In genomic region chr19:3969435-3970312, GRCh38 we compare ENCODE assay signal across 8 cellular contexts. TPM values are rescaled to one million over a fixed set of nuclear protein-coding genes. Genes with fewer than 3 reads are reported as not detected.
DNase-seq lines count a peak whose midpoint lies in the region; ATAC-seq and TF ChIP-seq lines count a peak whose summit lies in the region.

No MANE protein-coding gene starts in this region.

- TF ChIP-seq CTCF in AG04449 (IDR thresholded peaks at IDR 0.05; ENCODE audit: insufficient read depth, low read length, missing control alignments): peak; percentile 27
- TF ChIP-seq CTCF in hepatocyte (IDR thresholded peaks at IDR 0.05; ENCODE audit: poor library complexity): peak; percentile 32

- POLR2A ChIA-PET in AG04449 (lab: Yijun Ruan, JAX): interaction anchor here (0.5 to 6.1 kb wide), 11 partner anchors 10 to 241 kb away, joined by 3 to 266 read pairs (median 5); partner anchors contain the start of genes APBA3, EEF2 and MRPL54

- no peaks in the 10 kb centered on the region for H3K9me3 Mint-ChIP-seq in activated naive CD8-positive, alpha-beta T cell treated with anti-CD3 and anti-CD28 coated beads for 36 hours

- H3K4me3 ChIP-seq in AG04449 (ENCODE audit: low read depth, low read length): peak overlapping the region; percentile 97
- peak overlapping the region; percentile 83 for H3K4me3 ChIP-seq in hepatocyte
- H3K4me3 ChIP-seq in skin epidermis: peak overlapping the region; percentile 80 to 99 (median 94)

- H3K27me3 Mint-ChIP-seq in activated naive CD8-positive, alpha-beta T cell treated with anti-CD3 and anti-CD28 coated beads for 36 hours: no peaks in the 10 kb centered on the region

- H2AFZ ChIP-seq in hepatocyte: no peak overlapping the region

- peaks cover 17% of the 10 kb centered on the region for H3K4me1 Mint-ChIP-seq in activated naive CD8-positive, alpha-beta T cell treated with anti-CD3 and anti-CD28 coated beads for 36 hours

- peak overlapping the region; percentile 91 for H3K4me3 Mint-ChIP-seq in activated naive CD8-positive, alpha-beta T cell treated with anti-CD3 and anti-CD28 coated beads for 36 hours

- 5% methylated on average over 23 of the region's 23 CpGs for WGBS in hepatocyte (ENCODE audit: low lambda C conversion rate, missing lambda C conversion rate)

- peaks cover 16% of the 10 kb centered on the region for H3K4me1 ChIP-seq in hepatocyte (ENCODE audit: insufficient read depth)

- no peaks in the 10 kb centered on the region for H3K27me3 ChIP-seq in hepatocyte

- DNase-seq in AG04449 (ENCODE audit: low read depth, low spot score) (peak; percentile 52), HK-2 (ENCODE audit: unreplicated experiment) (peak; percentile 92), hepatocyte (ENCODE audit: low spot score) (peak; percentile 85), iPS-NIHi7 (ENCODE audit: extremely low spot score) (no peak), HUDEP-2 (lab: John Stamatoyannopoulos, UW; ENCODE audit: unreplicated experiment in 76 of 76) (no peak)
- DNase-seq in activated naive CD8-positive, alpha-beta T cell treated with anti-CD3 and anti-CD28 coated beads for 36 hours: no peak

- CTCF ChIA-PET in AG04449 (lab: Yijun Ruan, JAX): interaction anchor here (1.1 to 5.5 kb wide), 5 partner anchors 11 to 282 kb away, joined by 3 to 37 read pairs (median 10); partner anchors contain the start of gene EEF2

- H3K36me3 ChIP-seq in hepatocyte (replicated peaks; ENCODE audit: insufficient read depth, low read depth): no peaks in the 10 kb centered on the region

- no peak for ATAC-seq in HG03097 (IDR thresholded peaks at IDR 0.05; ENCODE audit: low FRiP score, unreplicated experiment)

- H3K36me3 Mint-ChIP-seq in activated naive CD8-positive, alpha-beta T cell treated with anti-CD3 and anti-CD28 coated beads for 36 hours: peaks cover 14% of the 10 kb centered on the region

- H4K20me1 ChIP-seq in hepatocyte (ENCODE audit: insufficient read depth, poor library complexity, severe bottlenecking): peaks cover 38% of the 10 kb centered on the region

- H3K79me2 ChIP-seq in hepatocyte: peaks cover 51% of the 10 kb centered on the region

- H3K4me2 ChIP-seq in hepatocyte: peak overlapping the region; percentile 97

- peak overlapping the region; percentile 73 for H3K27ac Mint-ChIP-seq in activated naive CD8-positive, alpha-beta T cell treated with anti-CD3 and anti-CD28 coated beads for 36 hours

- H3K9me3 ChIP-seq in hepatocyte (ENCODE audit: low read depth): no peaks in the 10 kb centered on the region

- H3K27ac ChIP-seq in hepatocyte (peak overlapping the region; percentile 92), skin epidermis (peak overlapping the region in 20 of 21 experiments; percentile 84 to 99 (median 96))

- H3K9me2 ChIP-seq in hepatocyte (replicated peaks; ENCODE audit: insufficient read depth): no peaks in the 10 kb centered on the region

RNA-seq across cellular contexts. Expression of gene DAPK3, which starts 1.2 kb away (rescaled TPM):
- 10 to 100 TPM; 31.6 to 32.2 TPM for total RNA-seq in activated naive CD8-positive, alpha-beta T cell treated with anti-CD3 and anti-CD28 coated beads for 36 hours
- total RNA-seq in hepatocyte: 113 and 140 TPM in 2 replicates
- 103 and 123 TPM in 2 replicates for polyA plus RNA-seq in hepatocyte

RNA-seq across cellular contexts. Expression of gene EEF2, which starts 15.6 kb away (rescaled TPM):
- total RNA-seq in activated naive CD8-positive, alpha-beta T cell treated with anti-CD3 and anti-CD28 coated beads for 36 hours: 1,000 to 10,000 TPM; 3,340 to 3,392 TPM
- 1,740 and 1,817 TPM in 2 replicates for total RNA-seq in hepatocyte
- 444 and 526 TPM in 2 replicates for polyA plus RNA-seq in hepatocyte

RNA-seq across cellular contexts. Expression of gene NMRK2, which starts 36.8 kb away (rescaled TPM):
- not detected for total RNA-seq in activated naive CD8-positive, alpha-beta T cell treated with anti-CD3 and anti-CD28 coated beads for 36 hours
- total RNA-seq in hepatocyte: 0.32 TPM in 1 of 2 replicates, not detected in the other
- polyA plus RNA-seq in hepatocyte: 0.95 TPM in 1 of 2 replicates, not detected in the other

RNA-seq across cellular contexts. Expression of gene PIAS4, which starts 37.9 kb away (rescaled TPM):
- total RNA-seq in activated naive CD8-positive, alpha-beta T cell treated with anti-CD3 and anti-CD28 coated beads for 36 hours: 10 to 100 TPM; 24.0 to 26.3 TPM
- total RNA-seq in hepatocyte: 16.7 and 18.1 TPM in 2 replicates
- 8.3 and 15.0 TPM in 2 replicates for polyA plus RNA-seq in hepatocyte

Comparison
In these comparisons a context has a peak if more than half of its experiments do, and no peak if none do; other contexts are left out.
1. DNase-seq: peak in AG04449 (single experiment), HK-2 (single experiment) and hepatocyte (single experiment); none in activated naive CD8-positive, alpha-beta T cell treated with anti-CD3 and anti-CD28 coated beads for 36 hours (single experiment), iPS-NIHi7 (single experiment) and HUDEP-2 (0 of 76).
2. Peak in every context shown above with its lines, with median percentiles within 50 percentile points of each other: H3K4me3 ChIP-seq.